In genomic region chr1:98468111-98468717, GRCh38 we compare ENCODE assay signal across 8 cellular contexts.
DNase-seq lines count a peak whose midpoint lies in the region; ATAC-seq, FAIRE-seq and TF ChIP-seq lines count a peak whose summit lies in the region.

No MANE protein-coding gene starts in this region.

- no peak for FAIRE-seq in A549 (lab: Jason Lieb, UNC)

- BruUV-seq in mammary epithelial cell (replicated peaks; lab: Mats Ljungman, UMichigan), result no TSS peak

- peak; percentile 7 to 71 for DNase-seq in A549 (ENCODE audit: low read depth in 1 of 2, low spot score in 1 of 2)
- peak; percentile 4 for DNase-seq in GM10266 (ENCODE audit: extremely low spot score)
- peak; percentile 79 for DNase-seq in NCI-H2227 (lab: John Stamatoyannopoulos, UW; ENCODE audit: unreplicated experiment)
- peak; percentile 42 for DNase-seq in mammary epithelial cell
- no peak for DNase-seq in lower lobe of right lung
- no peak for DNase-seq in activated CD4-positive, alpha-beta T cell treated with anti-CD3 and anti-CD28 coated beads, Interleukin-2, amount 10 ng/mL, durations not matched to agents 7 days and 5 days
- DNase-seq in HuH-7.5 (ENCODE audit: low spot score), result no peak

- in situ Hi-C loops in mammary epithelial cell (cut with MboI; ENCODE audit: low sequenced_read_pairs in 2 of 2), result loop anchor here (10.0 to 25.0 kb wide), 3 partner anchors 413 to 1481 kb away; no protein-coding TSS in a partner anchor

- H3K79me2 ChIP-seq in mammary epithelial cell (ENCODE audit: insufficient read depth, low read length), result no peaks in the 10 kb centered on the region

- H3K27me3 Mint-ChIP-seq in activated CD4-positive, alpha-beta T cell treated with anti-CD3 and anti-CD28 coated beads, Interleukin-2, amount 10 ng/mL, durations not matched to agents 7 days and 5 days, result peaks cover 4% of the 10 kb centered on the region

- H3K9me3 ChIP-seq in A549, result no peaks in the 10 kb centered on the region
- no peaks in the 10 kb centered on the region for H3K9me3 ChIP-seq in mammary epithelial cell (replicated peaks; ENCODE audit: insufficient read depth, low read length)
- no peaks in the 10 kb centered on the region for H3K9me3 ChIP-seq in lower lobe of right lung

- no peak overlapping the region for H3K9ac ChIP-seq in mammary epithelial cell (ENCODE audit: insufficient read depth, low read length)

- H3K4me1 ChIP-seq in A549 (peaks cover 16% of the 10 kb centered on the region; the same call in 2 of the 3 replicates), mammary epithelial cell (ENCODE audit: insufficient read depth, low read length) (peaks cover 16% of the 10 kb centered on the region), lower lobe of right lung (no peaks in the 10 kb centered on the region)

- H3K27ac ChIP-seq in A549, result peak overlapping the region in 1 of 2 experiments; percentile 37; a peak in 4 of 6 replicates
- H3K27ac ChIP-seq in mammary epithelial cell (ENCODE audit: insufficient read depth, low read depth, low read length), result no peak overlapping the region
- H3K27ac ChIP-seq in lower lobe of right lung, result no peak overlapping the region

- H3K36me3 Mint-ChIP-seq in activated CD4-positive, alpha-beta T cell treated with anti-CD3 and anti-CD28 coated beads, Interleukin-2, amount 10 ng/mL, durations not matched to agents 7 days and 5 days (ENCODE audit: low read depth), result no peaks in the 10 kb centered on the region

- H3K9me3 Mint-ChIP-seq in activated CD4-positive, alpha-beta T cell treated with anti-CD3 and anti-CD28 coated beads, Interleukin-2, amount 10 ng/mL, durations not matched to agents 7 days and 5 days, result no peaks in the 10 kb centered on the region

- dilution Hi-C loops in mammary epithelial cell (cut with HindIII; ENCODE audit: low sequenced_read_pairs), result loop anchor here (25.0 kb wide), 1 partner anchor 406 kb away; no protein-coding TSS in a partner anchor

- TF ChIP-seq CTCF in A549 (IDR thresholded peaks at IDR 0.05), result peak; percentile 89
- TF ChIP-seq CTCF in GM10266 (IDR thresholded peaks at IDR 0.05; ENCODE audit: control insufficient read depth, insufficient read depth, low read depth, missing control alignments), result peak; percentile 50
- peak; percentile 89 to 90 for TF ChIP-seq CTCF in mammary epithelial cell (conservative IDR thresholded peaks at IDR 0.05 in 1 of 2, IDR thresholded peaks at IDR 0.05 in 1 of 2; ENCODE audit: extremely low read depth in 1 of 2, insufficient read depth in 1 of 2, low read depth in 1 of 2, low read length in 2 of 2)
- peak; percentile 80 for TF ChIP-seq CTCF in lower lobe of right lung (IDR thresholded peaks at IDR 0.05)

- H3K27ac Mint-ChIP-seq in activated CD4-positive, alpha-beta T cell treated with anti-CD3 and anti-CD28 coated beads, Interleukin-2, amount 10 ng/mL, durations not matched to agents 7 days and 5 days, result no peak overlapping the region

- H3K4me2 ChIP-seq in A549, result peak overlapping the region; percentile 64
- no peak overlapping the region for H3K4me2 ChIP-seq in mammary epithelial cell (ENCODE audit: insufficient read depth, low read depth, low read length)

- POLR2A ChIA-PET in A549 (lab: Yijun Ruan, JAX), result interaction anchor here (1.2 kb wide), 1 partner anchor 194 kb away, joined by 3 read pairs; no protein-coding TSS in a partner anchor
- POLR2A ChIA-PET in activated CD4-positive, alpha-beta T cell treated with anti-CD3 and anti-CD28 coated beads, Interleukin-2, amount 10 ng/mL, durations not matched to agents 7 days and 5 days (lab: Charles Lee), result no interaction called here

- H3K27me3 ChIP-seq in mammary epithelial cell (ENCODE audit: insufficient read depth, low read length) (no peaks in the 10 kb centered on the region), lower lobe of right lung (ENCODE audit: low read depth) (no peaks in the 10 kb centered on the region)

- peak; percentile 86 to 93 for TF ChIP-seq RAD21 in A549 (conservative IDR thresholded peaks at IDR 0.05 in 1 of 2, IDR thresholded peaks at IDR 0.05 in 1 of 2)

- no peaks in the 10 kb centered on the region for H3K4me1 Mint-ChIP-seq in activated CD4-positive, alpha-beta T cell treated with anti-CD3 and anti-CD28 coated beads, Interleukin-2, amount 10 ng/mL, durations not matched to agents 7 days and 5 days

- 2% methylated on average over 2 of the region's 2 CpGs for WGBS in A549 (ENCODE audit: missing lambda C conversion rate)
- WGBS in mammary epithelial cell (ENCODE audit: low coverage, missing lambda C conversion rate), result 7% methylated on average over 2 of the region's 2 CpGs

- H3K4me3 Mint-ChIP-seq in activated CD4-positive, alpha-beta T cell treated with anti-CD3 and anti-CD28 coated beads, Interleukin-2, amount 10 ng/mL, durations not matched to agents 7 days and 5 days, result no peak overlapping the region

- intact Hi-C loops in mammary epithelial cell (cut with micrococcal nuclease) (loop anchor here (1.0 to 5.0 kb wide), 8 partner anchors 414 to 1501 kb away; partner anchors contain the start of gene DPYD), lower lobe of right lung (cut with DNase I) (loop anchor here (10.0 kb wide), 1 partner anchor 413 kb away; no protein-coding TSS in a partner anchor)

- CTCF ChIA-PET in A549 (lab: Yijun Ruan, JAX) (interaction anchor here (0.6 to 1.9 kb wide), 23 partner anchors 8 to 1995 kb away, joined by 3 to 16 read pairs (median 4); partner anchors contain the start of gene DPYD), mammary epithelial cell (lab: Charles Lee; ENCODE audit: low non-redundant PET) (interaction anchor here (0.6 to 1.1 kb wide), 5 partner anchors 414 to 852 kb away, joined by 3 to 7 read pairs (median 5); no protein-coding TSS in a partner anchor)
- CTCF ChIA-PET in activated CD4-positive, alpha-beta T cell treated with anti-CD3 and anti-CD28 coated beads, Interleukin-2, amount 10 ng/mL, durations not matched to agents 7 days and 5 days (lab: Charles Lee), result interaction anchor here (0.6 to 1.7 kb wide), 5 partner anchors 184 to 424 kb away, joined by 3 to 4 read pairs (median 3); no protein-coding TSS in a partner anchor

- no peaks in the 10 kb centered on the region for H4K20me1 ChIP-seq in mammary epithelial cell (ENCODE audit: insufficient read depth, low read length)

- no peak for TF ChIP-seq POLR2A in A549 (IDR thresholded peaks at IDR 0.05; ENCODE audit: low read length)

- H3K4me3 ChIP-seq in A549, result no peak overlapping the region
- H3K4me3 ChIP-seq in mammary epithelial cell (replicated peaks in 1 of 3; ENCODE audit: insufficient read depth in 1 of 3, low read depth in 2 of 3, low read length in 3 of 3), result no peak overlapping the region
- no peak overlapping the region for H3K4me3 ChIP-seq in lower lobe of right lung

- ATAC-seq in A549 (peak in 1 of 2 experiments; percentile 48; a peak in 2 of 6 replicates), lower lobe of right lung (peak in 1 of 2 donors; percentile 55), HG03457 (IDR thresholded peaks at IDR 0.05; ENCODE audit: unreplicated experiment) (no peak)

- no peaks in the 10 kb centered on the region for H3K36me3 ChIP-seq in mammary epithelial cell (ENCODE audit: insufficient read depth, low read length)
- H3K36me3 ChIP-seq in lower lobe of right lung, result no peaks in the 10 kb centered on the region

- no peak overlapping the region for H2AFZ ChIP-seq in mammary epithelial cell (ENCODE audit: low read depth, low read length)

- no peak for TF ChIP-seq EP300 in A549 (IDR thresholded peaks at IDR 0.05)

TF ChIP-seq in A549, 52 proteins besides CTCF, POLR2A, EP300 and RAD21:
- no peak for TF ChIP-seq ZFP36 (IDR thresholded peaks at IDR 0.05; ENCODE audit: borderline replicate concordance, partially characterized antibody)
- no peak for TF ChIP-seq GATA3 (IDR thresholded peaks at IDR 0.05; ENCODE audit: borderline replicate concordance)
- TF ChIP-seq HOXB5 (CRISPR knock-in tag; IDR thresholded peaks at IDR 0.05), result peak; percentile 57; the same call in 1 of the 2 replicates
- no peak for TF ChIP-seq E2F6 (IDR thresholded peaks at IDR 0.05; ENCODE audit: borderline replicate concordance, low read depth)
- no peak for TF ChIP-seq FOSL2 (IDR thresholded peaks at IDR 0.05)
- no peak for TF ChIP-seq FOSL2 (CRISPR knock-in tag; IDR thresholded peaks at IDR 0.05)
- TF ChIP-seq FOXS1 (CRISPR knock-in tag; IDR thresholded peaks at IDR 0.05), result no peak
- no peak for TF ChIP-seq HES2 (IDR thresholded peaks at IDR 0.05)
- TF ChIP-seq SMC3 (IDR thresholded peaks at IDR 0.05), result peak; percentile 81
- TF ChIP-seq MAX (IDR thresholded peaks at IDR 0.05), result no peak
- no peak for TF ChIP-seq NR3C1 (IDR thresholded peaks at IDR 0.05)

Comparison
In these comparisons a context has a peak if more than half of its experiments do, and no peak if none do; other contexts are left out.
1. DNase-seq: peak in A549 (2 of 2), GM10266 (single experiment), NCI-H2227 (single experiment) and mammary epithelial cell (single experiment); none in lower lobe of right lung (single experiment), activated CD4-positive, alpha-beta T cell treated with anti-CD3 and anti-CD28 coated beads, Interleukin-2, amount 10 ng/mL, durations not matched to agents 7 days and 5 days (single experiment) and HuH-7.5 (single experiment).
2. Peak in every context shown above with its lines, with median percentiles within 50 percentile points of each other: CTCF ChIP-seq.